Comparison of ENCODE assay signal across 8 cellular contexts in genomic region chr13:38349386-38350113, GRCh38. TPM values are rescaled to one million over a fixed set of nuclear protein-coding genes. Genes with fewer than 3 reads are reported as not detected.
DNase-seq lines count a peak whose midpoint lies in the region; ATAC-seq and TF ChIP-seq lines count a peak whose summit lies in the region.

Gene UFM1, plus strand, starts transcription at chr13:38349851. Its CDS starts 69 bp downstream, at chr13:38349920.

- ATAC-seq in GM18870 (IDR thresholded peaks at IDR 0.05; ENCODE audit: unreplicated experiment) (peak; percentile 92), HG03135 (IDR thresholded peaks at IDR 0.05; ENCODE audit: unreplicated experiment) (peak; percentile 93)

- peak within 1 kb of the TSS; percentile 94 for H2AFZ ChIP-seq in ACC112 (ENCODE audit: low read length, unreplicated experiment)

- peak within 1 kb of the TSS; percentile 81 for H3K4me3 ChIP-seq in ACC112 (ENCODE audit: low read depth, low read length)
- H3K4me3 ChIP-seq in breast epithelium, result peak within 1 kb of the TSS; percentile 82 to 86 (median 85)
- peak within 1 kb of the TSS; percentile 99 for H3K4me3 ChIP-seq in iPS-18a (ENCODE audit: low read length)
- H3K4me3 ChIP-seq in skeletal muscle satellite cell (ENCODE audit: low read length), result peak within 1 kb of the TSS; percentile 92

- H3K79me2 ChIP-seq in ACC112 (ENCODE audit: control insufficient read depth, insufficient read depth, low read length, unreplicated experiment), result peaks cover 37% of the 10 kb centered on the region

- TF ChIP-seq CTCF in VCaP (conservative IDR thresholded peaks at IDR 0.05), result no peak
- TF ChIP-seq CTCF in breast epithelium (IDR thresholded peaks at IDR 0.05), result no peak

- H3K4me2 ChIP-seq in skeletal muscle satellite cell (ENCODE audit: low read length), result peak within 1 kb of the TSS; percentile 88

- peak within 1 kb of the TSS; percentile 84 for H3K27ac ChIP-seq in ACC112 (ENCODE audit: low read depth, low read length)
- H3K27ac ChIP-seq in VCaP, result peak within 1 kb of the TSS; percentile 86
- H3K27ac ChIP-seq in breast epithelium, result peak within 1 kb of the TSS; percentile 92 to 93
- H3K27ac ChIP-seq in iPS-18a (ENCODE audit: low read length), result peak within 1 kb of the TSS; percentile 25

- peak within 1 kb of the TSS; percentile 65 for H3K9ac ChIP-seq in iPS-18a (ENCODE audit: low read length)
- H3K9ac ChIP-seq in skeletal muscle satellite cell (ENCODE audit: low read depth, low read length), result peak within 1 kb of the TSS; percentile 96

- H3K4me1 ChIP-seq in ACC112 (ENCODE audit: control insufficient read depth, insufficient read depth, low read length, unreplicated experiment), result peaks cover 15% of the 10 kb centered on the region
- peaks cover 0 to 22% of the 10 kb centered on the region in 2 donors for H3K4me1 ChIP-seq in breast epithelium
- H3K4me1 ChIP-seq in iPS-18a (ENCODE audit: control insufficient read depth, low read depth, low read length), result peaks cover 33% of the 10 kb centered on the region
- H3K4me1 ChIP-seq in skeletal muscle satellite cell (ENCODE audit: control insufficient read depth, insufficient read depth, low read length), result peaks cover 16% of the 10 kb centered on the region

- intact Hi-C loops in breast epithelium (cut with DNase I; ENCODE audit: low total_unique reads), result no loop called here

- peak; percentile 75 for DNase-seq in NCI-H2196 treated with DMSO at 0.1 percent for 48 hours (lab: John Stamatoyannopoulos, UW; ENCODE audit: unreplicated experiment)
- peak; percentile 79 to 86 for DNase-seq in breast epithelium (ENCODE audit: low spot score in 2 of 2)

- TF ChIP-seq POLR2A in breast epithelium (IDR thresholded peaks at IDR 0.05), result peak; percentile 48

- peaks cover 14% of the 10 kb centered on the region for H3K36me3 ChIP-seq in ACC112 (ENCODE audit: insufficient read depth, low read length)
- H3K36me3 ChIP-seq in breast epithelium, result no peaks in the 10 kb centered on the region
- peaks cover 15% of the 10 kb centered on the region for H3K36me3 ChIP-seq in iPS-18a (ENCODE audit: control insufficient read depth, low read depth, low read length)
- peaks cover 34% of the 10 kb centered on the region for H3K36me3 ChIP-seq in skeletal muscle satellite cell (ENCODE audit: insufficient read depth, low read length)

- no peaks in the 10 kb centered on the region for H3K9me3 ChIP-seq in breast epithelium
- no peaks in the 10 kb centered on the region for H3K9me3 ChIP-seq in iPS-18a (ENCODE audit: control insufficient read depth, low read depth, low read length)
- H3K9me3 ChIP-seq in skeletal muscle satellite cell (replicated peaks; ENCODE audit: low read length), result no peaks in the 10 kb centered on the region

- H3K27me3 ChIP-seq in ACC112 (ENCODE audit: insufficient read depth, low read length) (no peaks in the 10 kb centered on the region), breast epithelium (no peaks in the 10 kb centered on the region), iPS-18a (ENCODE audit: control insufficient read depth, insufficient read depth, low read length) (no peaks in the 10 kb centered on the region), skeletal muscle satellite cell (ENCODE audit: control insufficient read depth, insufficient read depth, low read length) (no peaks in the 10 kb centered on the region)

RNA-seq across cellular contexts. Expression of gene UFM1, which starts in this region (rescaled TPM):
- 10 to 100 TPM; 52.2 to 80.1 (median 58.7) TPM for total RNA-seq in breast epithelium
- 88.2 and 90.0 TPM in 2 replicates for total RNA-seq in skeletal muscle satellite cell (2012; rRNA removed)

Comparison
In these comparisons a context has a peak if more than half of its experiments do, and no peak if none do; other contexts are left out.
1. Peak in every context shown above with its lines: DNase-seq, ATAC-seq, H3K4me3 ChIP-seq and H3K27ac ChIP-seq.
2. H3K27ac ChIP-seq: peak in every context shown above with its lines; median percentile 92 in breast epithelium; 86 in VCaP; 84 in ACC112; 25 in iPS-18a.